In the genomic region with DNA sequence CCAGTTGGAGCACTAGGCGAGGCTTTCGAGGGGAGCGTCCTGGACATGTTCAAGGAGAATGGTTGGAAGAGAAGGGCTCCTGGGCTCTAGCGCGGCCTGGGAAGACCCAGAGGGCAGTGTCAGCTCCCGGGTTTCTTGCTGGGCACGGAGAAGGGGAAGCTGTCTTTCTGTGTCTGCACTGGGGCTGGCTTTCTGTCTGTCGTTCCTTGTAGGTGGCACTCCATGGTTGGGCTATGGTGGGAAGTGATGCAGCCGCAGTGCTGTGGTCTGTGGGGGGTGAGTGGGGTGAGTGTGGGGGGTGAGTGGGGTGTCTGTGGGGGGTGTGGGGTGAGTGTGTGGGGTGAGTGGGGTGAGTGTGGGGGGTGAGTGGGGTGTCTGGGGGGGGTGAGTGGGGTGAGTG, we compare ENCODE assay signal across 2 cellular contexts.
TF ChIP-seq lines count a peak whose summit lies in the region.

No MANE protein-coding gene starts in this region.

TF ChIP-seq in SK-N-SH, 30 proteins besides CTCF, POLR2A, EP300 and RAD21:
- TF ChIP-seq, protein P1, sequence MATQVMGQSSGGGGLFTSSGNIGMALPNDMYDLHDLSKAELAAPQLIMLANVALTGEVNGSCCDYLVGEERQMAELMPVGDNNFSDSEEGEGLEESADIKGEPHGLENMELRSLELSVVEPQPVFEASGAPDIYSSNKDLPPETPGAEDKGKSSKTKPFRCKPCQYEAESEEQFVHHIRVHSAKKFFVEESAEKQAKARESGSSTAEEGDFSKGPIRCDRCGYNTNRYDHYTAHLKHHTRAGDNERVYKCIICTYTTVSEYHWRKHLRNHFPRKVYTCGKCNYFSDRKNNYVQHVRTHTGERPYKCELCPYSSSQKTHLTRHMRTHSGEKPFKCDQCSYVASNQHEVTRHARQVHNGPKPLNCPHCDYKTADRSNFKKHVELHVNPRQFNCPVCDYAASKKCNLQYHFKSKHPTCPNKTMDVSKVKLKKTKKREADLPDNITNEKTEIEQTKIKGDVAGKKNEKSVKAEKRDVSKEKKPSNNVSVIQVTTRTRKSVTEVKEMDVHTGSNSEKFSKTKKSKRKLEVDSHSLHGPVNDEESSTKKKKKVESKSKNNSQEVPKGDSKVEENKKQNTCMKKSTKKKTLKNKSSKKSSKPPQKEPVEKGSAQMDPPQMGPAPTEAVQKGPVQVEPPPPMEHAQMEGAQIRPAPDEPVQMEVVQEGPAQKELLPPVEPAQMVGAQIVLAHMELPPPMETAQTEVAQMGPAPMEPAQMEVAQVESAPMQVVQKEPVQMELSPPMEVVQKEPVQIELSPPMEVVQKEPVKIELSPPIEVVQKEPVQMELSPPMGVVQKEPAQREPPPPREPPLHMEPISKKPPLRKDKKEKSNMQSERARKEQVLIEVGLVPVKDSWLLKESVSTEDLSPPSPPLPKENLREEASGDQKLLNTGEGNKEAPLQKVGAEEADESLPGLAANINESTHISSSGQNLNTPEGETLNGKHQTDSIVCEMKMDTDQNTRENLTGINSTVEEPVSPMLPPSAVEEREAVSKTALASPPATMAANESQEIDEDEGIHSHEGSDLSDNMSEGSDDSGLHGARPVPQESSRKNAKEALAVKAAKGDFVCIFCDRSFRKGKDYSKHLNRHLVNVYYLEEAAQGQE (IDR thresholded peaks at IDR 0.05; ENCODE audit: low read depth, low read length) = no peak
- no peak for TF ChIP-seq RFX5 (IDR thresholded peaks at IDR 0.05; ENCODE audit: low read length)

TF ChIP-seq in SK-N-SH treated with all-trans-retinoic acid at 6 μM for 48 hours, 23 proteins besides CTCF, POLR2A, EP300 and RAD21 (continued from another document):
- TF ChIP-seq, protein P2, sequence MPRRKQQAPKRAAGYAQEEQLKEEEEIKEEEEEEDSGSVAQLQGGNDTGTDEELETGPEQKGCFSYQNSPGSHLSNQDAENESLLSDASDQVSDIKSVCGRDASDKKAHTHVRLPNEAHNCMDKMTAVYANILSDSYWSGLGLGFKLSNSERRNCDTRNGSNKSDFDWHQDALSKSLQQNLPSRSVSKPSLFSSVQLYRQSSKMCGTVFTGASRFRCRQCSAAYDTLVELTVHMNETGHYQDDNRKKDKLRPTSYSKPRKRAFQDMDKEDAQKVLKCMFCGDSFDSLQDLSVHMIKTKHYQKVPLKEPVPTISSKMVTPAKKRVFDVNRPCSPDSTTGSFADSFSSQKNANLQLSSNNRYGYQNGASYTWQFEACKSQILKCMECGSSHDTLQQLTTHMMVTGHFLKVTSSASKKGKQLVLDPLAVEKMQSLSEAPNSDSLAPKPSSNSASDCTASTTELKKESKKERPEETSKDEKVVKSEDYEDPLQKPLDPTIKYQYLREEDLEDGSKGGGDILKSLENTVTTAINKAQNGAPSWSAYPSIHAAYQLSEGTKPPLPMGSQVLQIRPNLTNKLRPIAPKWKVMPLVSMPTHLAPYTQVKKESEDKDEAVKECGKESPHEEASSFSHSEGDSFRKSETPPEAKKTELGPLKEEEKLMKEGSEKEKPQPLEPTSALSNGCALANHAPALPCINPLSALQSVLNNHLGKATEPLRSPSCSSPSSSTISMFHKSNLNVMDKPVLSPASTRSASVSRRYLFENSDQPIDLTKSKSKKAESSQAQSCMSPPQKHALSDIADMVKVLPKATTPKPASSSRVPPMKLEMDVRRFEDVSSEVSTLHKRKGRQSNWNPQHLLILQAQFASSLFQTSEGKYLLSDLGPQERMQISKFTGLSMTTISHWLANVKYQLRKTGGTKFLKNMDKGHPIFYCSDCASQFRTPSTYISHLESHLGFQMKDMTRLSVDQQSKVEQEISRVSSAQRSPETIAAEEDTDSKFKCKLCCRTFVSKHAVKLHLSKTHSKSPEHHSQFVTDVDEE (CRISPR knock-in tag; IDR thresholded peaks at IDR 0.05) = no peak
- TF ChIP-seq, protein P3, sequence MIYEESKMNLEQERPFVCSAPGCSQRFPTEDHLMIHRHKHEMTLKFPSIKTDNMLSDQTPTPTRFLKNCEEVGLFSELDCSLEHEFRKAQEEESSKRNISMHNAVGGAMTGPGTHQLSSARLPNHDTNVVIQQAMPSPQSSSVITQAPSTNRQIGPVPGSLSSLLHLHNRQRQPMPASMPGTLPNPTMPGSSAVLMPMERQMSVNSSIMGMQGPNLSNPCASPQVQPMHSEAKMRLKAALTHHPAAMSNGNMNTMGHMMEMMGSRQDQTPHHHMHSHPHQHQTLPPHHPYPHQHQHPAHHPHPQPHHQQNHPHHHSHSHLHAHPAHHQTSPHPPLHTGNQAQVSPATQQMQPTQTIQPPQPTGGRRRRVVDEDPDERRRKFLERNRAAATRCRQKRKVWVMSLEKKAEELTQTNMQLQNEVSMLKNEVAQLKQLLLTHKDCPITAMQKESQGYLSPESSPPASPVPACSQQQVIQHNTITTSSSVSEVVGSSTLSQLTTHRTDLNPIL (CRISPR knock-in tag; IDR thresholded peaks at IDR 0.05; ENCODE audit: low read depth) = no peak
- TF ChIP-seq ESRRG (CRISPR knock-in tag; IDR thresholded peaks at IDR 0.05) (no peak), ZNF70 (CRISPR knock-in tag; IDR thresholded peaks at IDR 0.05) (no peak), OSR1 (CRISPR knock-in tag; IDR thresholded peaks at IDR 0.05) (no peak), ZFP3 (CRISPR knock-in tag; IDR thresholded peaks at IDR 0.05) (no peak), ZC3H10 (CRISPR knock-in tag; IDR thresholded peaks at IDR 0.05) (no peak), PPARA (CRISPR knock-in tag; IDR thresholded peaks at IDR 0.05; ENCODE audit: borderline replicate concordance) (no peak), ARNTL (CRISPR knock-in tag; IDR thresholded peaks at IDR 0.05; ENCODE audit: borderline replicate concordance, low read depth) (no peak), ZNF8 (CRISPR knock-in tag; IDR thresholded peaks at IDR 0.05) (no peak), RARB (CRISPR knock-in tag; IDR thresholded peaks at IDR 0.05) (no peak), TCF4 (CRISPR knock-in tag; IDR thresholded peaks at IDR 0.05; ENCODE audit: borderline replicate concordance) (no peak), BACH2 (CRISPR knock-in tag; IDR thresholded peaks at IDR 0.05; ENCODE audit: borderline replicate concordance) (no peak), ISL1 (CRISPR knock-in tag; IDR thresholded peaks at IDR 0.05) (no peak)
- TF ChIP-seq, protein P4, sequence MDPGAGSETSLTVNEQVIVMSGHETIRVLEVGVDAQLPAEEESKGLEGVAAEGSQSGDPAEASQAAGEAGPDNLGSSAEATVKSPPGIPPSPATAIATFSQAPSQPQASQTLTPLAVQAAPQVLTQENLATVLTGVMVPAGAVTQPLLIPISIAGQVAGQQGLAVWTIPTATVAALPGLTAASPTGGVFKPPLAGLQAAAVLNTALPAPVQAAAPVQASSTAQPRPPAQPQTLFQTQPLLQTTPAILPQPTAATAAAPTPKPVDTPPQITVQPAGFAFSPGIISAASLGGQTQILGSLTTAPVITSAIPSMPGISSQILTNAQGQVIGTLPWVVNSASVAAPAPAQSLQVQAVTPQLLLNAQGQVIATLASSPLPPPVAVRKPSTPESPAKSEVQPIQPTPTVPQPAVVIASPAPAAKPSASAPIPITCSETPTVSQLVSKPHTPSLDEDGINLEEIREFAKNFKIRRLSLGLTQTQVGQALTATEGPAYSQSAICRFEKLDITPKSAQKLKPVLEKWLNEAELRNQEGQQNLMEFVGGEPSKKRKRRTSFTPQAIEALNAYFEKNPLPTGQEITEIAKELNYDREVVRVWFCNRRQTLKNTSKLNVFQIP (CRISPR knock-in tag; IDR thresholded peaks at IDR 0.05; ENCODE audit: borderline replicate concordance, low read depth) = no peak
